Comparison of ENCODE assay signal across 10 cellular contexts in genomic region chr5:165497707-165498106, GRCh38.
DNase-seq lines count a peak whose midpoint lies in the region; ATAC-seq, FAIRE-seq and TF ChIP-seq lines count a peak whose summit lies in the region.
"Had no signal": no experiment of that assay in that cellular context is flagged by ENCODE, and none has a peak within 500 bp of the region (broad histone marks: within the 10 kb centered on the region; RNA-seq: fewer than 3 reads in every experiment).

No MANE protein-coding gene starts in this region.

- peak; percentile 30 for TF ChIP-seq CTCF in liver (IDR thresholded peaks at IDR 0.05; ENCODE audit: low read depth, low read length, missing input control)
- TF ChIP-seq CTCF in HepG2 (CRISPR knock-in tag; IDR thresholded peaks at IDR 0.05), result no peak
- peak; percentile 44 for TF ChIP-seq CTCF in choroid plexus epithelial cell (conservative IDR thresholded peaks at IDR 0.05; ENCODE audit: low read depth, low read length)

- H3K4me2 ChIP-seq in HepG2 (ENCODE audit: low read depth, low read length), result no peak overlapping the region

- H2AFZ ChIP-seq in HepG2 (ENCODE audit: low read length), result no peak overlapping the region

- CTCF ChIA-PET in HepG2 (lab: Yijun Ruan, JAX; ENCODE audit: low intra/inter-chr PET ratio, low total read pairs), result no interaction called here

- H3K36me3 ChIP-seq in liver (ENCODE audit: control insufficient read depth in 4 of 4, insufficient read depth in 3 of 4, low read depth in 1 of 4, low read length in 3 of 4), result no peaks in the 10 kb centered on the region
- no peaks in the 10 kb centered on the region for H3K36me3 ChIP-seq in HepG2 (replicated peaks in 1 of 2; ENCODE audit: control insufficient read depth in 1 of 2, insufficient read depth in 2 of 2, low read length in 2 of 2)
- H3K36me3 ChIP-seq: thoracic aorta had no signal

- H3K79me2 ChIP-seq in HepG2 (ENCODE audit: insufficient read depth, low read length), result no peaks in the 10 kb centered on the region

- ATAC-seq in HepG2, result no peak
- ATAC-seq in GM21360 (IDR thresholded peaks at IDR 0.05; ENCODE audit: unreplicated experiment), result no peak
- ATAC-seq in GM18858 (IDR thresholded peaks at IDR 0.05; ENCODE audit: unreplicated experiment), result no peak

- H3K9me3 ChIP-seq in liver (ENCODE audit: control insufficient read depth in 4 of 4, low read length in 3 of 4) (no peaks in the 10 kb centered on the region), HepG2 (ENCODE audit: low read length) (peaks cover 79% of the 10 kb centered on the region)
- H3K9me3 ChIP-seq: thoracic aorta had no signal

- TF ChIP-seq RAD21 in liver (IDR thresholded peaks at IDR 0.05) (peak; percentile 7 to 25), HepG2 (CRISPR knock-in tag; IDR thresholded peaks at IDR 0.05) (no peak)

- no peaks in the 10 kb centered on the region for H3K27me3 ChIP-seq in liver (ENCODE audit: control insufficient read depth in 4 of 4, insufficient read depth in 4 of 4, low read length in 3 of 4)
- no peaks in the 10 kb centered on the region for H3K27me3 ChIP-seq in HepG2 (ENCODE audit: control insufficient read depth in 1 of 2, insufficient read depth in 2 of 2, low read length in 2 of 2)

- H3K4me3 ChIP-seq in liver (ENCODE audit: low read depth in 1 of 3, low read length in 3 of 3), result no peak overlapping the region
- no peak overlapping the region for H3K4me3 ChIP-seq in HepG2 (replicated peaks in 1 of 3; ENCODE audit: insufficient read depth in 1 of 3, low read depth in 2 of 3, low read length in 3 of 3)
- H3K4me3 ChIP-seq in choroid plexus epithelial cell (ENCODE audit: low read depth, low read length), result no peak overlapping the region
- H3K4me3 ChIP-seq: thoracic aorta had no signal

- DNase-seq in HepG2 (ENCODE audit: low spot score) (no peak), NOMO-1 treated with DMSO at 0.1 percent for 48 hours (lab: John Stamatoyannopoulos, UW; ENCODE audit: unreplicated experiment) (peak; percentile 32), choroid plexus epithelial cell (ENCODE audit: low read depth) (peak; percentile 41), globus pallidus (ENCODE audit: low spot score) (no peak)
- DNase-seq in stimulated activated CD4-positive, alpha-beta T cell treated with anti-CD3 and anti-CD28 coated beads, Interleukin-2, amount 100 ng/mL, for 48 hours, result no peak
- DNase-seq: NCI-H774 had no signal

- peaks cover 0 to 12% (median 10%) of the 10 kb centered on the region in 4 donors for H3K4me1 ChIP-seq in liver (ENCODE audit: control insufficient read depth in 4 of 4, insufficient read depth in 4 of 4, low read length in 3 of 4)
- no peaks in the 10 kb centered on the region for H3K4me1 ChIP-seq in HepG2 (ENCODE audit: insufficient read depth, low read length)

- H3K27ac ChIP-seq in liver (ENCODE audit: low read depth in 1 of 2, low read length in 2 of 2) (no peak overlapping the region), HepG2 (ENCODE audit: extremely low read length, insufficient read depth, low read length) (no peak overlapping the region)
- H3K27ac ChIP-seq: thoracic aorta had no signal

- no peak for FAIRE-seq in HepG2 (lab: Jason Lieb, UNC)

- intact Hi-C loops in HepG2 (cut with micrococcal nuclease; ENCODE audit: unreplicated experiment), result no loop called here

- BruUV-seq in HepG2 (replicated peaks; lab: Mats Ljungman, UMichigan), result no TSS peak

- POLR2A ChIA-PET in HepG2 (lab: Yijun Ruan, JAX), result no interaction called here

- in situ Hi-C loops in HepG2 (cut with HindIII; ENCODE audit: extremely low pct_ligation_motif_present, low pct_unique_long_range_greater_than_20kb), result no loop called here

- no peak for TF ChIP-seq EP300 in HepG2 (IDR thresholded peaks at IDR 0.05; ENCODE audit: low read depth in 2 of 2, low read length in 2 of 2)
- no peak for TF ChIP-seq EP300 in HepG2 (CRISPR knock-in tag; IDR thresholded peaks at IDR 0.05; ENCODE audit: borderline replicate concordance)

- 52% methylated on average over 5 of the region's 5 CpGs for WGBS in liver
- 9% methylated on average over 5 of the region's 5 CpGs for WGBS in HepG2 (ENCODE audit: low lambda C conversion rate)

- H3K9ac ChIP-seq in liver (ENCODE audit: low read depth in 1 of 2, low read length in 2 of 2) (no peak overlapping the region), HepG2 (ENCODE audit: insufficient read depth, low read depth, low read length) (no peak overlapping the region)

- TF ChIP-seq POLR2A in HepG2 (IDR thresholded peaks at IDR 0.05; ENCODE audit: insufficient read depth in 1 of 2, low read depth in 2 of 2, low read length in 2 of 2), result no peak

- no peaks in the 10 kb centered on the region for H4K20me1 ChIP-seq in HepG2 (ENCODE audit: insufficient read depth, low read length)

TF ChIP-seq in liver, 16 proteins besides CTCF, POLR2A, EP300 and RAD21 (continues in another document):
- no peak for TF ChIP-seq FOXA1 (IDR thresholded peaks at IDR 0.05)
- no peak for TF ChIP-seq RXRA (IDR thresholded peaks at IDR 0.05)
- TF ChIP-seq SP1 (IDR thresholded peaks at IDR 0.05), result no peak
- no peak for TF ChIP-seq ZBTB33 (IDR thresholded peaks at IDR 0.05)
- TF ChIP-seq MAX (IDR thresholded peaks at IDR 0.05), result no peak
- TF ChIP-seq HNF4G (IDR thresholded peaks at IDR 0.05), result no peak
- no peak for TF ChIP-seq JUND (IDR thresholded peaks at IDR 0.05)

TF ChIP-seq in HepG2, 621 proteins besides CTCF, POLR2A, EP300 and RAD21 (continues in another document):
- TF ChIP-seq ZNF225 (CRISPR knock-in tag; IDR thresholded peaks at IDR 0.05), result no peak
- TF ChIP-seq ZNF674 (CRISPR knock-in tag; IDR thresholded peaks at IDR 0.05; ENCODE audit: low read depth), result no peak
- TF ChIP-seq TOE1 (CRISPR knock-in tag; IDR thresholded peaks at IDR 0.05), result no peak
- no peak for TF ChIP-seq RBAK (CRISPR knock-in tag; IDR thresholded peaks at IDR 0.05)
- no peak for TF ChIP-seq PLRG1 (conservative IDR thresholded peaks at IDR 0.05)
- no peak for TF ChIP-seq NONO (IDR thresholded peaks at IDR 0.05)
- TF ChIP-seq NONO (CRISPR knock-in tag; conservative IDR thresholded peaks at IDR 0.05), result no peak
- no peak for TF ChIP-seq E2F2 (CRISPR knock-in tag; IDR thresholded peaks at IDR 0.05; ENCODE audit: borderline replicate concordance)
- TF ChIP-seq YY1 (IDR thresholded peaks at IDR 0.05; ENCODE audit: insufficient read depth, insufficient replicate concordance, low read depth, low read length), result no peak
- no peak for TF ChIP-seq IRF2 (CRISPR knock-in tag; IDR thresholded peaks at IDR 0.05)
- TF ChIP-seq ZNF124 (CRISPR knock-in tag; IDR thresholded peaks at IDR 0.05), result no peak
- TF ChIP-seq ZNF207 (IDR thresholded peaks at IDR 0.05; ENCODE audit: borderline replicate concordance), result no peak
- no peak for TF ChIP-seq RNF219 (CRISPR knock-in tag; IDR thresholded peaks at IDR 0.05)

Comparison
In these comparisons a context has a peak if more than half of its experiments do, and no peak if none do; other contexts are left out.
1. DNase-seq: peak in NOMO-1 treated with DMSO at 0.1 percent for 48 hours (single experiment) and choroid plexus epithelial cell (single experiment); none in HepG2 (single experiment), globus pallidus (single experiment) and stimulated activated CD4-positive, alpha-beta T cell treated with anti-CD3 and anti-CD28 coated beads, Interleukin-2, amount 100 ng/mL, for 48 hours (0 of 2).